ENCODE assay signal across 8 cellular contexts in the genomic region with DNA sequence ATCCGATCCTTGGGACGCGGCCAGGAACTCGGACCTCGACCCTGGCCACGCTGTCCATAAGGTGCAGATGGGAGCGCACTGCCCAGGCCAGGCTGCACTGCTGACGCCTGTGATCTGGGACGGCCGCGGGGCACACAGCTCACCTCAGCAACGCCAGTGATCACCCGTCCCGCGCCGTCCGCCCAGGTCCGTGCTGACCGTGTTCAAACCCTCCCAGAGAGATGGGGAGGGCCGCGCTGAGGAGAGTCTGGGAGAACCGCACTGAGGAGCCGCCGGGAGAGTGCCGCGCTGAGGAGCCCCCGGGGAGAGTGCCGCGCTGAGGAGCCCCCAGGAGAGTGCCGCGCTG. TPM values are rescaled to one million over a fixed set of nuclear protein-coding genes. Genes with fewer than 3 reads are reported as not detected.
A peak's percentile ranks its signal among the peaks of the same experiment; 100 is the strongest.
DNase-seq lines count a peak whose midpoint lies in the region; ATAC-seq, FAIRE-seq and TF ChIP-seq lines count a peak whose summit lies in the region.

No MANE protein-coding gene starts in this region.

- CTCF ChIA-PET in activated naive CD4-positive, alpha-beta T cell treated with anti-CD3 and anti-CD28 coated beads for 36 hours (lab: Charles Lee) = interaction anchor here (1.2 kb wide), 1 partner anchor 164 kb away, joined by 3 read pairs; no protein-coding TSS in a partner anchor

- H3K4me3 Mint-ChIP-seq in activated naive CD4-positive, alpha-beta T cell treated with anti-CD3 and anti-CD28 coated beads for 36 hours = peak overlapping the region; percentile 83

- H3K4me1 Mint-ChIP-seq in activated naive CD4-positive, alpha-beta T cell treated with anti-CD3 and anti-CD28 coated beads for 36 hours (ENCODE audit: low read depth) = peaks cover 8% of the 10 kb centered on the region

- no peaks in the 10 kb centered on the region for H3K36me3 Mint-ChIP-seq in activated naive CD4-positive, alpha-beta T cell treated with anti-CD3 and anti-CD28 coated beads for 36 hours (ENCODE audit: low read depth)

- H3K27ac Mint-ChIP-seq in activated naive CD4-positive, alpha-beta T cell treated with anti-CD3 and anti-CD28 coated beads for 36 hours = no peak overlapping the region

- H3K27me3 ChIP-seq in BE2C = no peaks in the 10 kb centered on the region
- no peaks in the 10 kb centered on the region for H3K27me3 ChIP-seq in spleen (replicated peaks in 1 of 7)

- ATAC-seq in HG02763 (IDR thresholded peaks at IDR 0.05; ENCODE audit: unreplicated experiment) = peak; percentile 3
- no peak for ATAC-seq in GM21576 (IDR thresholded peaks at IDR 0.05; ENCODE audit: unreplicated experiment)

- H3K27ac ChIP-seq in spleen = peak overlapping the region in 6 of 8 donors; percentile 72 to 95 (median 92)

- 37 to 77% (median 49%) methylated on average over 12 to 31 of the region's 31 CpGs for WGBS in spleen, 5 donors

- no peaks in the 10 kb centered on the region for H3K9me3 Mint-ChIP-seq in activated naive CD4-positive, alpha-beta T cell treated with anti-CD3 and anti-CD28 coated beads for 36 hours

- no peaks in the 10 kb centered on the region for H3K27me3 Mint-ChIP-seq in activated naive CD4-positive, alpha-beta T cell treated with anti-CD3 and anti-CD28 coated beads for 36 hours (ENCODE audit: low read depth)

- no peaks in the 10 kb centered on the region for H3K36me3 ChIP-seq in BE2C
- no peaks in the 10 kb centered on the region for H3K36me3 ChIP-seq in spleen

- H3K4me3 ChIP-seq in BE2C (ENCODE audit: low read depth, low read length) = peak overlapping the region; percentile 92
- peak overlapping the region; percentile 63 for H3K4me3 ChIP-seq in iPS-11a (ENCODE audit: low read depth, low read length)
- peak overlapping the region; percentile 44 to 81 (median 56) for H3K4me3 ChIP-seq in spleen

- TF ChIP-seq CTCF in BE2C (IDR thresholded peaks at IDR 0.05; ENCODE audit: low read depth, low read length) (no peak), spleen (IDR thresholded peaks at IDR 0.05 in 8 of 11, conservative IDR thresholded peaks at IDR 0.05 in 3 of 11) (no peak)

- peaks cover 15% of the 10 kb centered on the region for H3K4me1 ChIP-seq in BE2C
- peaks cover 0 to 66% (median 14%) of the 10 kb centered on the region in 6 donors for H3K4me1 ChIP-seq in spleen

- intact Hi-C loops in activated naive CD4-positive, alpha-beta T cell treated with anti-CD3 and anti-CD28 coated beads for 36 hours (cut with micrococcal nuclease) = loop anchor here (2.0 to 10.0 kb wide), 2 partner anchors 190 to 254 kb away; a partner anchor contains a TSS
- intact Hi-C loops in spleen (cut with DNase I; ENCODE audit: low total_unique reads) = no loop called here

- no peak for FAIRE-seq in frontal cortex (lab: Jason Lieb, UNC)

- H3K9me3 ChIP-seq in BE2C (no peaks in the 10 kb centered on the region), spleen (no peaks in the 10 kb centered on the region)

- peak; percentile 21 for DNase-seq in BE2C
- DNase-seq in activated naive CD4-positive, alpha-beta T cell treated with anti-CD3 and anti-CD28 coated beads for 36 hours = no peak
- DNase-seq in spleen = peak; percentile 83
- no peak for DNase-seq in Kasumi-1 (lab: John Stamatoyannopoulos, UW)
- DNase-seq in frontal cortex (ENCODE audit: low spot score in 2 of 2) = no peak

- TF ChIP-seq POLR2A in spleen (IDR thresholded peaks at IDR 0.05) = no peak

RNA-seq across cellular contexts. Expression of a gene that starts 0.6 kb away (rescaled TPM):
- 0.43 TPM for polyA plus RNA-seq in BE2C (2012; ENCODE audit: insufficient read depth, insufficient read length, low read depth)
- under 1 TPM; 0.17 to 0.20 TPM for total RNA-seq in activated naive CD4-positive, alpha-beta T cell treated with anti-CD3 and anti-CD28 coated beads for 36 hours
- total RNA-seq in spleen = 1 to 10 TPM in 6 of 7 donors, under 1 TPM in 1; 0.87 to 3.1 (median 2.1) TPM
- under 1 TPM; 0.02 to 0.16 (median 0.02) TPM for polyA plus RNA-seq in spleen
- 2.0 TPM for total RNA-seq in frontal cortex

Comparison
In these comparisons a context has a peak if more than half of its experiments do, and no peak if none do; other contexts are left out.
1. DNase-seq: peak in BE2C (single experiment) and spleen (single experiment); none in activated naive CD4-positive, alpha-beta T cell treated with anti-CD3 and anti-CD28 coated beads for 36 hours (single experiment), Kasumi-1 (0 of 2) and frontal cortex (0 of 2).
2. Peak in every context shown above with its lines, with median percentiles within 50 percentile points of each other: H3K4me3 ChIP-seq.